In genomic region chr4:77203380-77204197, GRCh38 we compare ENCODE assay signal across 8 cellular contexts. TPM values are rescaled to one million over a fixed set of nuclear protein-coding genes. Genes with fewer than 3 reads are reported as not detected.
A peak's percentile ranks its signal among the peaks of the same experiment; 100 is the strongest.
DNase-seq lines count a peak whose midpoint lies in the region; ATAC-seq and TF ChIP-seq lines count a peak whose summit lies in the region.

No MANE protein-coding gene starts in this region.

- H3K79me1 ChIP-seq in IMR-90 (ENCODE audit: low read depth in 1 of 2, low read length in 2 of 2) = no peaks in the 10 kb centered on the region

- POLR2A ChIA-PET in IMR-90 (lab: Charles Lee; ENCODE audit: unreplicated experiment) = interaction anchor here (0.6 to 0.8 kb wide), 2 partner anchors 128 to 147 kb away, joined by 3 to 5 read pairs; partner anchors contain the start of gene CCNI

- in situ Hi-C loops in IMR-90 (cut with MboI; ENCODE audit: low sequenced_read_pairs) = loop anchor here (10.0 to 25.0 kb wide), 3 partner anchors 139 to 766 kb away; partner anchors contain the start of gene SHROOM3
- in situ Hi-C loops in SK-MEL-5 (cut with HindIII; ENCODE audit: low pct_unique_long_range_greater_than_20kb, low sequenced_read_pairs) = no loop called here

- no peak overlapping the region for H3K18ac ChIP-seq in IMR-90 (ENCODE audit: low read depth, low read length)

- dilution Hi-C loops in IMR-90 (cut with HindIII; ENCODE audit: low sequenced_read_pairs, unreplicated experiment) = no loop called here

- no peaks in the 10 kb centered on the region for H3K9me3 Mint-ChIP-seq in CD4-positive, CD25-positive, alpha-beta regulatory T cell
- no peaks in the 10 kb centered on the region for H3K9me3 Mint-ChIP-seq in glutamatergic neuron (ENCODE audit: unreplicated experiment)

- H2BK120ac ChIP-seq in IMR-90 (ENCODE audit: low read depth, low read length) = 0 out of 2 replicates have a peak overlapping the region, but pooled peaks have one; percentile 2

- TF ChIP-seq CTCF in IMR-90 (conservative IDR thresholded peaks at IDR 0.05; ENCODE audit: low read depth, low read length) (peak; percentile 86), glutamatergic neuron (IDR thresholded peaks at IDR 0.05; ENCODE audit: partially characterized antibody, unreplicated experiment) (peak; percentile 78), prostate gland (IDR thresholded peaks at IDR 0.05) (peak; percentile 61 to 88 (median 78))

- no peak overlapping the region for H4K5ac ChIP-seq in IMR-90 (ENCODE audit: low read depth, low read length)

- ATAC-seq in CD4-positive, CD25-positive, alpha-beta regulatory T cell (ENCODE audit: low read depth in 2 of 2) = peak; percentile 64 to 68
- ATAC-seq in IMR-90 (ENCODE audit: low read depth) = peak; percentile 93
- ATAC-seq in aorta (ENCODE audit: low FRiP score) = peak; percentile 68

- H3K9ac ChIP-seq in IMR-90 (ENCODE audit: low read depth, low read length) = no peak overlapping the region

- H3K56ac ChIP-seq in IMR-90 (ENCODE audit: extremely low read depth, insufficient read depth, low read length) = no peak overlapping the region

- H2BK5ac ChIP-seq in IMR-90 (ENCODE audit: low read depth, low read length, poor library complexity, severe bottlenecking) = no peak overlapping the region

- 0 out of 2 replicates have a peak overlapping the region, but pooled peaks have one; percentile 52 for H2BK20ac ChIP-seq in IMR-90 (ENCODE audit: low read depth, low read length)

- H3K27me3 Mint-ChIP-seq in CD4-positive, CD25-positive, alpha-beta regulatory T cell = peaks cover 9% of the 10 kb centered on the region
- H3K27me3 Mint-ChIP-seq in glutamatergic neuron (ENCODE audit: unreplicated experiment) = peaks cover 2% of the 10 kb centered on the region

- H3K23ac ChIP-seq in IMR-90 (ENCODE audit: low read depth, low read length) = peak overlapping the region; percentile 76; the same call in 1 of the 2 replicates

- H4K8ac ChIP-seq in IMR-90 (ENCODE audit: low read depth in 2 of 2, low read length in 2 of 2) = no peak overlapping the region

- H2AK5ac ChIP-seq in IMR-90 (ENCODE audit: low read depth, low read length) = no peak overlapping the region

- no TSS peak for BruUV-seq in IMR-90 (replicated peaks; lab: Mats Ljungman, UMichigan)

- no peaks in the 10 kb centered on the region for H3K4me1 ChIP-seq in CD4-positive, CD25-positive, alpha-beta regulatory T cell (ENCODE audit: control insufficient read depth, insufficient read depth, low read length, poor library complexity, severe bottlenecking)
- H3K4me1 ChIP-seq in IMR-90 (ENCODE audit: control insufficient read depth, insufficient read depth, low read length) = no peaks in the 10 kb centered on the region
- no peaks in the 10 kb centered on the region for H3K4me1 ChIP-seq in prostate gland (replicated peaks)
- H3K4me1 ChIP-seq in aorta (ENCODE audit: control insufficient read depth in 1 of 2, insufficient read depth in 2 of 2, low read length in 2 of 2) = no peaks in the 10 kb centered on the region

- H2BK15ac ChIP-seq in IMR-90 (ENCODE audit: low read depth, low read length) = 0 out of 3 replicates have a peak overlapping the region, but pooled peaks have one; percentile 38

- no peaks in the 10 kb centered on the region for H3K9me1 ChIP-seq in IMR-90 (ENCODE audit: insufficient read depth, low read length)

- TF ChIP-seq POLR2A in IMR-90 (IDR thresholded peaks at IDR 0.05; ENCODE audit: low read depth, low read length) (no peak), prostate gland (IDR thresholded peaks at IDR 0.05) (no peak)

- H3K4ac ChIP-seq in IMR-90 (ENCODE audit: low read depth, low read length) = no peak overlapping the region

- CTCF ChIA-PET in IMR-90 (lab: Yijun Ruan, JAX) = interaction anchor here (0.6 to 2.5 kb wide), 25 partner anchors 8 to 768 kb away, joined by 3 to 14 read pairs (median 4); partner anchors contain the start of gene SHROOM3

- H3K27me3 ChIP-seq in CD4-positive, CD25-positive, alpha-beta regulatory T cell (ENCODE audit: control insufficient read depth, insufficient read depth, low read length) = peaks cover 1% of the 10 kb centered on the region
- H3K27me3 ChIP-seq in IMR-90 (ENCODE audit: control insufficient read depth, insufficient read depth, low read length) = peaks cover 50% of the 10 kb centered on the region
- H3K27me3 ChIP-seq in prostate gland (replicated peaks; ENCODE audit: insufficient read depth) = no peaks in the 10 kb centered on the region
- H3K27me3 ChIP-seq in aorta (ENCODE audit: control insufficient read depth in 1 of 2, insufficient read depth in 2 of 2, low read length in 1 of 2) = no peaks in the 10 kb centered on the region

- no peak overlapping the region for H3K4me3 Mint-ChIP-seq in CD4-positive, CD25-positive, alpha-beta regulatory T cell
- no peak overlapping the region for H3K4me3 Mint-ChIP-seq in glutamatergic neuron (ENCODE audit: unreplicated experiment)

- peaks cover 6 to 14% (median 9%) of the 10 kb centered on the region in 4 donors for H3K4me1 Mint-ChIP-seq in CD4-positive, CD25-positive, alpha-beta regulatory T cell
- no peaks in the 10 kb centered on the region for H3K4me1 Mint-ChIP-seq in glutamatergic neuron (ENCODE audit: low read depth, unreplicated experiment)

- H3K14ac ChIP-seq in IMR-90 (replicated peaks; ENCODE audit: low read depth, low read length) = no peak overlapping the region

- no peak overlapping the region for H3K4me2 ChIP-seq in IMR-90 (ENCODE audit: low read depth, low read length)

- no peak overlapping the region for H3K27ac Mint-ChIP-seq in CD4-positive, CD25-positive, alpha-beta regulatory T cell
- no peak overlapping the region for H3K27ac Mint-ChIP-seq in glutamatergic neuron (ENCODE audit: unreplicated experiment)

- H3K36me3 Mint-ChIP-seq in CD4-positive, CD25-positive, alpha-beta regulatory T cell = no peaks in the 10 kb centered on the region
- H3K36me3 Mint-ChIP-seq in glutamatergic neuron (ENCODE audit: unreplicated experiment) = peaks cover 6% of the 10 kb centered on the region

- DNase-seq in CD4-positive, CD25-positive, alpha-beta regulatory T cell = peak; percentile 48 to 82 (median 74)
- peak; percentile 30 for DNase-seq in GM19240 (ENCODE audit: insufficient read length, low spot score)
- DNase-seq in IMR-90 = peak; percentile 82
- peak; percentile 84 for DNase-seq in SK-MEL-5 (ENCODE audit: low read depth, low spot score)
- DNase-seq in activated naive CD4-positive, alpha-beta T cell treated with anti-CD3 and anti-CD28 coated beads, Interleukin-2, amount 50 U/mL, for 16 hours = peak; percentile 62
- DNase-seq in glutamatergic neuron = peak; percentile 65
- peak; percentile 72 for DNase-seq in prostate gland (ENCODE audit: low spot score)
- DNase-seq in aorta = peak in 1 of 2 donors; percentile 59

- peak; percentile 94 for TF ChIP-seq RAD21 in IMR-90 (IDR thresholded peaks at IDR 0.05; ENCODE audit: low read length)

- H4K20me1 ChIP-seq in IMR-90 (ENCODE audit: insufficient read depth, low read length) = no peaks in the 10 kb centered on the region

- no peak overlapping the region for H4K91ac ChIP-seq in IMR-90 (ENCODE audit: insufficient read depth, low read depth, low read length)

- no peak overlapping the region for H3K27ac ChIP-seq in CD4-positive, CD25-positive, alpha-beta regulatory T cell (ENCODE audit: insufficient read depth, low read length, poor library complexity, severe bottlenecking)
- H3K27ac ChIP-seq in IMR-90 (ENCODE audit: insufficient read depth, low read length) (no peak overlapping the region), prostate gland (no peak overlapping the region), aorta (ENCODE audit: low read depth in 1 of 2, low read length in 2 of 2) (no peak overlapping the region)

- no peak overlapping the region for H3K4me3 ChIP-seq in CD4-positive, CD25-positive, alpha-beta regulatory T cell (ENCODE audit: low read depth, low read length)
- H3K4me3 ChIP-seq in IMR-90 (ENCODE audit: insufficient read depth, low read depth, low read length) (no peak overlapping the region), prostate gland (no peak overlapping the region), aorta (ENCODE audit: low read length in 2 of 2) (no peak overlapping the region)

- WGBS in IMR-90 (ENCODE audit: extremely low coverage in 2 of 2, insufficient read length in 1 of 2), 2 experiments = 0% methylated on average over 2 of the region's 8 CpGs; no CpG with 5 or more reads in 1 of the 2 experiments
- WGBS in prostate gland = 8% methylated on average over 8 of the region's 8 CpGs
- WGBS in aorta, 2 donors = 18 to 22% methylated on average over 8 of the region's 8 CpGs

- intact Hi-C loops in IMR-90 (cut with micrococcal nuclease) = loop anchor here (1.0 to 5.0 kb wide), 7 partner anchors 108 to 771 kb away; no protein-coding TSS in a partner anchor
- intact Hi-C loops in prostate gland (cut with DNase I) = loop anchor here (2.0 to 10.0 kb wide), 5 partner anchors 109 to 769 kb away; partner anchors contain the start of gene SHROOM3
- intact Hi-C loops in aorta (cut with DNase I) = loop anchor here (2.0 to 5.0 kb wide), 4 partner anchors 106 to 691 kb away; no protein-coding TSS in a partner anchor

- H3K9me3 ChIP-seq in CD4-positive, CD25-positive, alpha-beta regulatory T cell (ENCODE audit: control insufficient read depth in 2 of 2, low read length in 2 of 2) = no peaks in the 10 kb centered on the region
- H3K9me3 ChIP-seq in IMR-90 (ENCODE audit: control insufficient read depth, insufficient read depth, low read length) (no peaks in the 10 kb centered on the region), prostate gland (no peaks in the 10 kb centered on the region), aorta (ENCODE audit: control insufficient read depth, low read length) (no peaks in the 10 kb centered on the region)

- no peaks in the 10 kb centered on the region for H3K36me3 ChIP-seq in CD4-positive, CD25-positive, alpha-beta regulatory T cell (ENCODE audit: control insufficient read depth, insufficient read depth, low read length)
- H3K36me3 ChIP-seq in IMR-90 (ENCODE audit: control insufficient read depth, insufficient read depth, low read length) = no peaks in the 10 kb centered on the region
- H3K36me3 ChIP-seq in prostate gland = no peaks in the 10 kb centered on the region
- no peaks in the 10 kb centered on the region for H3K36me3 ChIP-seq in aorta (ENCODE audit: control insufficient read depth in 1 of 2, insufficient read depth in 2 of 2, low read length in 1 of 2)

- H2AK9ac ChIP-seq in IMR-90 (replicated peaks; ENCODE audit: low read depth, low read length, poor library complexity) = peak overlapping the region; percentile 9

- peak overlapping the region; percentile 28 for H2AFZ ChIP-seq in IMR-90 (replicated peaks; ENCODE audit: low read length, poor library complexity)

RNA-seq across cellular contexts. Expression of gene CCNG2, which starts 46.6 kb away (rescaled TPM):
- 80.6 TPM for total RNA-seq in CD4-positive, CD25-positive, alpha-beta regulatory T cell
- 10 to 100 TPM; 35.0 to 45.0 (median 38.7) TPM for polyA plus RNA-seq in CD4-positive, CD25-positive, alpha-beta regulatory T cell
- total RNA-seq in IMR-90 (2012; rRNA removed) (11.3 and 23.9 TPM in 2 replicates), glutamatergic neuron (ENCODE audit: unreplicated experiment) (115 TPM), prostate gland (100 to 1,000 TPM in 1 of 2 donors, 10 to 100 TPM in 1; 61.3 to 106 TPM), aorta (10 to 100 TPM; 54.2 to 57.5 TPM)
- polyA plus RNA-seq in IMR-90 (2012; rRNA removed) (10.9 and 14.9 TPM in 2 replicates), aorta (10 to 100 TPM; 28.8 to 30.9 TPM)
- polyA plus RNA-seq in IMR-90 (2012; cell fraction: cytosol; rRNA removed) = 5.8 and 8.5 TPM in 2 replicates
- polyA plus RNA-seq in IMR-90 (2012; cell fraction: nucleus; rRNA removed; ENCODE audit: low replicate concordance) = 3.9 and 12.2 TPM in 2 replicates
- total RNA-seq in SK-MEL-5 (2014; rRNA removed; shearing (Covaris generic)) = 21.6 and 23.6 TPM in 2 replicates
- polyA plus RNA-seq in SK-MEL-5 (2015; cell fraction: cytosol; rRNA removed) = 15.3 and 19.4 TPM in 2 replicates
- polyA plus RNA-seq in SK-MEL-5 (2015; cell fraction: nucleus; rRNA removed) = 20.1 and 24.2 TPM in 2 replicates
